20 cellular contexts compared by ENCODE assay signal in the genomic region with DNA sequence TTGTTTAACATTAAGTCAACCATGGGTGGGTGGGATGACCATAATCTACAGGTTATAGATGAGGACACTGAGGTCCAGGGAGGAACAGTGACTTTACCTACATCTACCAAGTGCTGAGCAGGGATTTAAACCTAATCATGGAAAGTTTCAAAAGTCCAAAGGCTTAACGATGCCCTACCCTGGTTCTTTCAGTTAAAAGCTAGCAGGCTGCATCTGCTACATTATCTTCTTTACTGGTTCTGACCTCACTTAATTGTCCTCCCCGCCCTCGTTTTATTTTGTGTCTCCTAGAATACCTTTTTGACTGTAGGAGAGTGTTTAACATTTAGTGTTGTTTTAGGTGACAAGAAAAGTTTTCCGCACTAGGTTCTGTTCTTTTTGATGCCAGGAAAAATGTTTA.
A peak's percentile ranks its signal among the peaks of the same experiment; 100 is the strongest.
DNase-seq lines count a peak whose midpoint lies in the region; ATAC-seq, FAIRE-seq and TF ChIP-seq lines count a peak whose summit lies in the region.
"Had no signal": no experiment of that assay in that cellular context is flagged by ENCODE, and none has a peak within 500 bp of the region (broad histone marks: within the 10 kb centered on the region; RNA-seq: fewer than 3 reads in every experiment).

No MANE protein-coding gene starts in this region.

- TF ChIP-seq EP300 in transverse colon (IDR thresholded peaks at IDR 0.05; ENCODE audit: low read depth) = no peak

- H3K36me3 ChIP-seq in hepatocyte (replicated peaks; ENCODE audit: insufficient read depth, low read depth) (no peaks in the 10 kb centered on the region), muscle layer of duodenum (ENCODE audit: control insufficient read depth in 1 of 2, insufficient read depth in 2 of 2, low read length in 2 of 2) (no peaks in the 10 kb centered on the region), transverse colon (no peaks in the 10 kb centered on the region), adrenal gland (replicated peaks in 1 of 2) (no peaks in the 10 kb centered on the region)
- H3K36me3 ChIP-seq: BE2C had no signal

- H3K4me1 ChIP-seq in hepatocyte (ENCODE audit: insufficient read depth) (no peaks in the 10 kb centered on the region), muscle layer of duodenum (ENCODE audit: control insufficient read depth in 1 of 2, insufficient read depth in 2 of 2, low read length in 2 of 2) (no peaks in the 10 kb centered on the region), transverse colon (peaks cover 0 to 15% (median 7%) of the 10 kb centered on the region in 4 donors), adrenal gland (replicated peaks in 1 of 2) (no peaks in the 10 kb centered on the region)
- H3K4me1 ChIP-seq: BE2C had no signal

- H3K9me3 ChIP-seq in hepatocyte (ENCODE audit: low read depth) (no peaks in the 10 kb centered on the region), muscle layer of duodenum (ENCODE audit: control insufficient read depth in 1 of 2, low read length in 2 of 2) (no peaks in the 10 kb centered on the region), transverse colon (no peaks in the 10 kb centered on the region), adrenal gland (replicated peaks in 1 of 3) (no peaks in the 10 kb centered on the region)
- H3K9me3 ChIP-seq: BE2C had no signal

- DNase-seq in H54 (ENCODE audit: insufficient read length, low spot score) = no peak
- DNase-seq in hepatocyte (ENCODE audit: low spot score) = peak; percentile 26
- peak; percentile 18 for DNase-seq in transverse colon
- no peak for DNase-seq in LoVo (ENCODE audit: low spot score)
- DNase-seq in left lobe of liver (ENCODE audit: low spot score) = no peak
- DNase-seq in adrenal gland = no peak
- DNase-seq: ACHN; BE2C; CD4-positive, alpha-beta memory T cell; DMS153; DMS79; GDM1; HCEC 1CT; IMR-90 had no signal

- TF ChIP-seq POLR2A in H54 (IDR thresholded peaks at IDR 0.05; ENCODE audit: low read depth, low read length) (no peak), transverse colon (IDR thresholded peaks at IDR 0.05) (no peak), adrenal gland (IDR thresholded peaks at IDR 0.05) (no peak)

- no peak overlapping the region for H2AFZ ChIP-seq in hepatocyte

- intact Hi-C loops in transverse colon (cut with DNase I; ENCODE audit: low total_unique reads) = no loop called here
- intact Hi-C loops in adrenal gland (cut with DNase I) = no loop called here

- H4K20me1 ChIP-seq in hepatocyte (ENCODE audit: insufficient read depth, poor library complexity, severe bottlenecking) = no peaks in the 10 kb centered on the region

- H3K27me3 ChIP-seq in hepatocyte (no peaks in the 10 kb centered on the region), muscle layer of duodenum (ENCODE audit: low read depth, low read length) (no peaks in the 10 kb centered on the region), transverse colon (no peaks in the 10 kb centered on the region), adrenal gland (no peaks in the 10 kb centered on the region)
- H3K27me3 ChIP-seq: BE2C had no signal

- ATAC-seq in left lobe of liver (no peak), GM18858 (IDR thresholded peaks at IDR 0.05; ENCODE audit: unreplicated experiment) (no peak)
- ATAC-seq: K562 had no signal

- TF ChIP-seq CTCF in hepatocyte (IDR thresholded peaks at IDR 0.05; ENCODE audit: poor library complexity) = no peak
- TF ChIP-seq CTCF in transverse colon (IDR thresholded peaks at IDR 0.05) = no peak
- no peak for TF ChIP-seq CTCF in adrenal gland (IDR thresholded peaks at IDR 0.05)

- peak; percentile 27 for FAIRE-seq in H54 (lab: Jason Lieb, UNC)
- FAIRE-seq: A204.1, GM19239, HTR-8/SVneo, K562 had no signal

- no peaks in the 10 kb centered on the region for H3K79me2 ChIP-seq in hepatocyte

- no peaks in the 10 kb centered on the region for H3K9me2 ChIP-seq in hepatocyte (replicated peaks; ENCODE audit: insufficient read depth)

- H3K4me3 ChIP-seq in hepatocyte = no peak overlapping the region
- H3K4me3 ChIP-seq in muscle layer of duodenum (ENCODE audit: low read depth in 1 of 2, low read length in 2 of 2) = peak overlapping the region in 1 of 2 donors; percentile 12
- no peak overlapping the region for H3K4me3 ChIP-seq in transverse colon
- H3K4me3 ChIP-seq in adrenal gland = no peak overlapping the region
- H3K4me3 ChIP-seq: K562 had no signal

- in situ Hi-C loops in transverse colon (cut with MboI; ENCODE audit: low pct_ligation_motif_present in 1 of 4, low pct_unique_long_range_greater_than_20kb in 1 of 4, low sequenced_read_pairs in 3 of 4) = loop anchor here in 1 of 4 donors (25.0 kb wide), 1 partner anchor 102 kb away; no protein-coding TSS in a partner anchor

- H3K27ac ChIP-seq in hepatocyte = peak overlapping the region; percentile 78
- H3K27ac ChIP-seq in muscle layer of duodenum (ENCODE audit: low read length) = peak overlapping the region; percentile 11
- H3K27ac ChIP-seq in transverse colon = peak overlapping the region; percentile 53 to 74 (median 62)
- H3K27ac ChIP-seq in adrenal gland = no peak overlapping the region

- 56% methylated on average over 4 of the region's 4 CpGs for WGBS in hepatocyte (ENCODE audit: low lambda C conversion rate, missing lambda C conversion rate)
- 36 to 44% methylated on average over 3 to 4 of the region's 4 CpGs for WGBS in transverse colon (ENCODE audit: low coverage in 1 of 2), 2 donors
- 77 to 82% (median 78%) methylated on average over 4 of the region's 4 CpGs for WGBS in adrenal gland, 4 donors

- H3K4me2 ChIP-seq in hepatocyte = peak overlapping the region; percentile 51

Comparison
In these comparisons a context has a peak if more than half of its experiments do, and no peak if none do; other contexts are left out.
1. DNase-seq: peak in hepatocyte (single experiment) and transverse colon (single experiment); none in H54 (single experiment), LoVo (single experiment), left lobe of liver (single experiment) and adrenal gland (0 of 7).
2. H3K27ac ChIP-seq: peak in hepatocyte (single experiment), muscle layer of duodenum (single experiment) and transverse colon (4 of 4); none in adrenal gland (0 of 5).